In genomic region chr10:89563861-89564478, GRCh38 we compare ENCODE assay signal across 8 cellular contexts. TPM values are rescaled to one million over a fixed set of nuclear protein-coding genes. Genes with fewer than 3 reads are reported as not detected.
A peak's percentile ranks its signal among the peaks of the same experiment; 100 is the strongest.
DNase-seq lines count a peak whose midpoint lies in the region; ATAC-seq, FAIRE-seq and TF ChIP-seq lines count a peak whose summit lies in the region.

No MANE protein-coding gene starts in this region.

- H3K27me3 Mint-ChIP-seq in brain: peaks cover 6% of the 10 kb centered on the region

- H3K4me1 ChIP-seq in thoracic aorta (ENCODE audit: control insufficient read depth in 1 of 2, low read depth in 2 of 2): no peaks in the 10 kb centered on the region

- H3K27ac ChIP-seq in thoracic aorta: no peak overlapping the region

- H3K4me1 Mint-ChIP-seq in brain: no peaks in the 10 kb centered on the region

- H3K27ac Mint-ChIP-seq in brain: peak overlapping the region in 1 of 5 experiments; percentile 5

- FAIRE-seq in GM19239 (lab: Jason Lieb, UNC): peak; percentile 84
- FAIRE-seq in islet of Langerhans (lab: Jason Lieb, UNC): peak; percentile 100

- ATAC-seq in thoracic aorta (ENCODE audit: insufficient number of reproducible peaks, low FRiP score, low read depth) (no peak), GM21576 (IDR thresholded peaks at IDR 0.05; ENCODE audit: unreplicated experiment) (no peak)

- no peaks in the 10 kb centered on the region for H3K36me3 Mint-ChIP-seq in brain

- no peak overlapping the region for H3K4me3 ChIP-seq in thoracic aorta

- H3K4me3 Mint-ChIP-seq in brain: no peak overlapping the region

- no peaks in the 10 kb centered on the region for H3K9me3 ChIP-seq in thoracic aorta

- no peaks in the 10 kb centered on the region for H3K9me3 Mint-ChIP-seq in brain

- peak; percentile 87 to 90 for TF ChIP-seq CTCF in brain (conservative IDR thresholded peaks at IDR 0.05)
- peak; percentile 77 for TF ChIP-seq CTCF in thoracic aorta (IDR thresholded peaks at IDR 0.05)

- DNase-seq in COLO829 (ENCODE audit: low spot score) (peak; percentile 27), GM19239 (ENCODE audit: insufficient read length, low spot score) (peak; percentile 6), NCI-H345 treated with DMSO at 0.1 percent for 48 hours (lab: John Stamatoyannopoulos, UW; ENCODE audit: unreplicated experiment) (peak; percentile 26), thoracic aorta (ENCODE audit: low spot score) (no peak), 8988T (no peak)

- no peaks in the 10 kb centered on the region for H3K36me3 ChIP-seq in thoracic aorta

- H3K27me3 ChIP-seq in thoracic aorta (replicated peaks; ENCODE audit: insufficient read depth): no peaks in the 10 kb centered on the region

RNA-seq across cellular contexts. Expression of gene SLC16A12, which starts 28.6 kb away (rescaled TPM):
- 0.37 TPM for polyA plus RNA-seq in brain (ENCODE audit: insufficient read depth, low read depth, low replicate concordance)
- 1 to 10 TPM; 1.2 to 1.5 TPM for total RNA-seq in thoracic aorta

Comparison
In these comparisons a context has a peak if more than half of its experiments do, and no peak if none do; other contexts are left out.
1. DNase-seq: peak in COLO829 (single experiment), GM19239 (single experiment) and NCI-H345 treated with DMSO at 0.1 percent for 48 hours (single experiment); none in thoracic aorta (single experiment) and 8988T (single experiment).